ENCODE assay signal across 23 cellular contexts in the genomic region with DNA sequence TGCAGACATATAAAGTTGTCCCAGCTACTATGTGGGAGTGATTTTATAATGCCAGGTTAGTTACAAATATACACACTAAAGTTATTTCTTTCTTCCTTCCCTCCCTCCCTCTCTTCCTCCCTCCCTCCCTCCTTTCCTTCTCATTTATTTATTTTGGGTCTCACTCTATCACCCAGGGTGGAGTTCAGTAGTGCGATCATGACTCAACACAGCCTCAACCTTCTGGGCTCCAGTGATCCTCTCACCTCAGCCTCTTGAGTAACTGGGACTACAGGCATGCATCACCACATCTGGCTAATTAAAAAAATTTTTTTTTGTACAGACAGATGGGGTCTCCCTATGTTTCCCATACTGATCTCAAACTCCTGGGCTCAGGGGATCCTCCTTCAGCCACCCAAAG. TPM values are rescaled to one million over a fixed set of nuclear protein-coding genes. Genes with fewer than 3 reads are reported as not detected.
DNase-seq lines count a peak whose midpoint lies in the region; ATAC-seq and TF ChIP-seq lines count a peak whose summit lies in the region.
"Had no signal": no experiment of that assay in that cellular context is flagged by ENCODE, and none has a peak within 500 bp of the region (broad histone marks: within the 10 kb centered on the region; RNA-seq: fewer than 3 reads in every experiment).

No MANE protein-coding gene starts in this region.

- H3K27ac ChIP-seq in dorsolateral prefrontal cortex, result no peak overlapping the region
- H3K27ac ChIP-seq: 22Rv1, sigmoid colon, stomach, upper lobe of left lung had no signal

- H3K4me3 Mint-ChIP-seq in T-helper 17 cell (no peak overlapping the region), endothelial cell (ENCODE audit: unreplicated experiment) (no peak overlapping the region)
- H3K4me3 Mint-ChIP-seq: B cell; central memory CD8-positive, alpha-beta T cell; memory B cell had no signal

- no peaks in the 10 kb centered on the region for H3K27me3 Mint-ChIP-seq in T-helper 17 cell
- peaks cover 7% of the 10 kb centered on the region for H3K27me3 Mint-ChIP-seq in endothelial cell (ENCODE audit: unreplicated experiment)
- H3K27me3 Mint-ChIP-seq: B cell; central memory CD8-positive, alpha-beta T cell; memory B cell had no signal

- DNase-seq in activated CD4-positive, CD25-positive, alpha-beta regulatory T cell (lab: John Stamatoyannopoulos, UW), result no peak
- DNase-seq in Daoy (ENCODE audit: low read depth) (peak; percentile 33), T-helper 17 cell (no peak), fibroblast of peridontal ligament (ENCODE audit: extremely low read depth) (peak; percentile 43), dorsolateral prefrontal cortex (no peak), endothelial cell (ENCODE audit: low spot score) (no peak)
- DNase-seq: amniotic stem cell; effector CD8-positive, alpha-beta T cell; foreskin melanocyte; GOT3; hypothalamus; NCI-H526 treated with DMSO at 0.1 percent for 48 hours; SIG-M5; sigmoid colon; stomach; upper lobe of left lung had no signal

- no peak overlapping the region for H3K4me3 ChIP-seq in dorsolateral prefrontal cortex
- H3K4me3 ChIP-seq: sigmoid colon, stomach, upper lobe of left lung had no signal

- H3K9me3 ChIP-seq in T-helper 17 cell (ENCODE audit: control insufficient read depth, low read length, poor library complexity, severe bottlenecking), result no peaks in the 10 kb centered on the region
- H3K9me3 ChIP-seq: sigmoid colon, stomach, upper lobe of left lung had no signal

- no peaks in the 10 kb centered on the region for H3K9me3 Mint-ChIP-seq in endothelial cell (ENCODE audit: unreplicated experiment)
- H3K9me3 Mint-ChIP-seq: central memory CD8-positive, alpha-beta T cell had no signal

- peaks cover 18% of the 10 kb centered on the region for H3K36me3 Mint-ChIP-seq in T-helper 17 cell (ENCODE audit: low read depth)
- peaks cover 38% of the 10 kb centered on the region for H3K36me3 Mint-ChIP-seq in endothelial cell (ENCODE audit: low read depth, unreplicated experiment)

- no peaks in the 10 kb centered on the region for H3K27me3 ChIP-seq in dorsolateral prefrontal cortex
- H3K27me3 ChIP-seq: sigmoid colon, stomach, upper lobe of left lung had no signal

- intact Hi-C loops in dorsolateral prefrontal cortex (cut with DNase I), result no loop called here

- peak overlapping the region; percentile 83 for H3K27ac Mint-ChIP-seq in T-helper 17 cell
- no peak overlapping the region for H3K27ac Mint-ChIP-seq in endothelial cell (ENCODE audit: unreplicated experiment)
- H3K27ac Mint-ChIP-seq: activated T-helper 2 cell treated with anti-CD3 and anti-CD28 coated beads, Interferon-gamma antibody, Interleukin-2, Interleukin-4, amounts not matched to agents 10 μg/mL and 5 μg/mL and 100 μg/mL, durations not matched to agents 14 hours and 24 hours and 36 hours; B cell had no signal

- ATAC-seq in activated CD4-positive, CD25-positive, alpha-beta regulatory T cell treated with anti-CD3 and anti-CD28 coated beads, Interleukin-2, amount 50 U/mL, for 24 hours, result peak; percentile 53 to 68
- ATAC-seq in T-helper 17 cell, result no peak
- ATAC-seq in GM21447 (IDR thresholded peaks at IDR 0.05; ENCODE audit: unreplicated experiment), result no peak

- no peak for TF ChIP-seq CTCF in dorsolateral prefrontal cortex (IDR thresholded peaks at IDR 0.05 in 54 of 56, conservative IDR thresholded peaks at IDR 0.05 in 2 of 56; ENCODE audit: low read depth in 1 of 56, partially characterized antibody in 56 of 56)
- TF ChIP-seq CTCF in endothelial cell (IDR thresholded peaks at IDR 0.05; ENCODE audit: unreplicated experiment), result no peak

- H3K4me1 Mint-ChIP-seq in T-helper 17 cell, result peaks cover 42% of the 10 kb centered on the region
- peaks cover 10% of the 10 kb centered on the region for H3K4me1 Mint-ChIP-seq in endothelial cell (ENCODE audit: unreplicated experiment)

RNA-seq across cellular contexts. Expression of a gene that starts 59.2 kb away (rescaled TPM):
- 14.5 and 15.1 TPM in 2 replicates for total RNA-seq in Daoy (2014; rRNA removed; shearing (Covaris generic))
- total RNA-seq in T-helper 17 cell (100 to 1,000 TPM; 121 to 129 TPM), dorsolateral prefrontal cortex (100 to 1,000 TPM in 1 of 120 experiments, 10 to 100 TPM in 119; 57.3 to 113 (median 73.3) TPM), endothelial cell (ENCODE audit: unreplicated experiment) (101 TPM)

Comparison
In these comparisons a context has a peak if more than half of its experiments do, and no peak if none do; other contexts are left out.
1. ATAC-seq: peak in activated CD4-positive, CD25-positive, alpha-beta regulatory T cell treated with anti-CD3 and anti-CD28 coated beads, Interleukin-2, amount 50 U/mL, for 24 hours (2 of 2); none in T-helper 17 cell (single experiment) and GM21447 (single experiment).
2. DNase-seq: peak in Daoy (single experiment) and fibroblast of peridontal ligament (single experiment); none in activated CD4-positive, CD25-positive, alpha-beta regulatory T cell (0 of 4), T-helper 17 cell (0 of 3), dorsolateral prefrontal cortex (0 of 10) and endothelial cell (single experiment).